ENCODE assay signal across 29 cellular contexts in genomic region chr5:6395621-6396020, GRCh38. TPM values are rescaled to one million over a fixed set of nuclear protein-coding genes. Genes with fewer than 3 reads are reported as not detected.
"Had no signal": no experiment of that assay in that cellular context is flagged by ENCODE, and none has a peak within 500 bp of the region (broad histone marks: within the 10 kb centered on the region; RNA-seq: fewer than 3 reads in every experiment).

No MANE protein-coding gene starts in this region.

- H3K36me3 ChIP-seq: heart right ventricle, left lung, lower lobe of right lung, neural progenitor cell, neutrophil, ovary, stomach, thyroid gland, transverse colon, upper lobe of right lung had no signal

- H3K4me3 ChIP-seq: heart right ventricle, hepatocyte, left lung, lower lobe of right lung, neural progenitor cell, ovary, skin epidermis, stomach, testis, thyroid gland, transverse colon, upper lobe of right lung had no signal

- H3K9me3 ChIP-seq: left lung, lower lobe of right lung, neutrophil, ovary, stomach, testis, thyroid gland, transverse colon, upper lobe of right lung had no signal

- H3K4me1 ChIP-seq: heart right ventricle, left lung, lower lobe of right lung, neural progenitor cell, stomach, testis, thyroid gland, transverse colon, upper lobe of right lung had no signal

- DNase-seq: heart right ventricle; kidney glomerular epithelial cell; left colon; left lung; lower lobe of right lung; mammary epithelial cell; mesenchymal stem cell; naive thymus-derived CD8-positive, alpha-beta T cell; nephron progenitor cell; occipital lobe; ovary; right cardiac atrium; stimulated activated CD4-positive, alpha-beta T cell treated with anti-CD3 and anti-CD28 coated beads, Interleukin-12 subunit alpha, Interleukin-12 subunit beta, amount 100 ng/mL, for 4 hours; stimulated activated CD4-positive, alpha-beta T cell treated with anti-CD3 and anti-CD28 coated beads, Interleukin-15, amount 100 ng/mL, for 24 hours; stimulated activated CD4-positive, alpha-beta T cell treated with anti-CD3 and anti-CD28 coated beads, Interleukin-2, amount 100 ng/mL, for 24 hours; stimulated activated CD4-positive, alpha-beta T cell treated with anti-CD3 and anti-CD28 coated beads, Interleukin-4, amount 100 ng/mL, for 1 hour; stimulated activated naive B cell treated with anti-CD40 and anti-IgM and Interleukin-4, amounts not matched to agents 10 μg/mL and 1 μg/mL and 100 μg/mL, for 72 hours; stimulated activated naive CD8-positive, alpha-beta T cell treated with anti-CD3 and anti-CD28 coated beads, Interleukin-15, Interleukin-2, amounts not matched to agents 100 U/mL and 50 U/mL, for 24 hours; stomach; testis; thyroid gland; transverse colon; upper lobe of right lung had no signal

- H3K27ac ChIP-seq: heart right ventricle, hepatocyte, left lung, lower lobe of right lung, neural progenitor cell, neutrophil, ovary, skin epidermis, stomach, testis, thyroid gland, transverse colon, upper lobe of right lung had no signal

- H3K27me3 ChIP-seq: hepatocyte, neural progenitor cell, ovary, testis, thyroid gland, transverse colon had no signal

- ATAC-seq: heart right ventricle; left colon; left lung; lower lobe of right lung; naive thymus-derived CD8-positive, alpha-beta T cell; right cardiac atrium; sciatic nerve; stimulated activated naive B cell treated with anti-CD40 and anti-IgM and Interleukin-4, amounts not matched to agents 10 μg/mL and 1 μg/mL and 100 μg/mL, for 72 hours; stimulated activated naive CD8-positive, alpha-beta T cell treated with anti-CD3 and anti-CD28 coated beads, Interleukin-15, Interleukin-2, amounts not matched to agents 100 U/mL and 50 U/mL, for 24 hours; upper lobe of right lung had no signal

RNA-seq across cellular contexts. Expression of gene UBE2QL1, which starts 53.0 kb away (rescaled TPM):
- total RNA-seq: lower lobe of right lung; naive thymus-derived CD8-positive, alpha-beta T cell; renal cortical epithelial cell; upper lobe of right lung had no signal
